ENCODE assay signal across 24 cellular contexts in the genomic region with DNA sequence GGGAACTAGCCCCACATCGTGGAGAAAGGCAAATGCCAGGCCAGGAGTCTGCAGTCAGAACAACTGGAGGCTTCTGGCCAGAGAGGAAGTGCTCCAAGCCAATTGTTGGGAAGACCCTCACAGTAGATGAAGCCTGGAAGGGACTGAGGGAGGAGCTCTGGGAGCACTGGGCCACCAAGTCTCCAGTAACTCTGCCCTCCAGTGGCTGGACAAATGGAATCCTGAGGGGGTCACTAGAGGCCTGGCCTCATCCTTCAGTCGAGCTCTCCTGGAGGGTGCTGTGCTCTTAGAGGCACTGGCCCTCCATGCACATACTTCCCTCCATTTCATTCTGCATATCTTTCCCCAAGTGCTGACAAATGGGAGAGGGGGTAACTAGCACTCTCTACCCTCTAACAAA.
DNase-seq lines count a peak whose midpoint lies in the region; TF ChIP-seq lines count a peak whose summit lies in the region.
"Had no signal": no experiment of that assay in that cellular context is flagged by ENCODE, and none has a peak within 500 bp of the region (broad histone marks: within the 10 kb centered on the region; RNA-seq: fewer than 3 reads in every experiment).

No MANE protein-coding gene starts in this region.

- H3K9ac ChIP-seq in fibroblast of lung (ENCODE audit: insufficient read depth, low read length): no peak overlapping the region
- no peak overlapping the region for H3K9ac ChIP-seq in smooth muscle cell (ENCODE audit: low read depth)

- DNase-seq in H7 (peak; percentile 47), WERI-Rb-1 (no peak), fibroblast of lung (ENCODE audit: low read depth in 2 of 2) (no peak), smooth muscle cell (lab: John Stamatoyannopoulos, UW; ENCODE audit: unreplicated experiment) (no peak), SW 1271 (lab: John Stamatoyannopoulos, UW) (no peak), medulla oblongata (ENCODE audit: extremely low spot score) (no peak)
- DNase-seq in activated CD4-positive, alpha-beta T cell treated with anti-CD3 and anti-CD28 coated beads, Interleukin-2, amount 10 ng/mL, durations not matched to agents 7 days and 5 days: no peak
- DNase-seq in activated CD4-positive, alpha-beta T cell treated with anti-CD3 and anti-CD28 coated beads, Interleukin-2, amount 50 U/mL, for 48 hours: no peak
- DNase-seq: activated CD4-positive, alpha-beta T cell treated with anti-CD3 and anti-CD28 coated beads for 48 hours; activated CD8-positive, alpha-beta memory T cell treated with anti-CD3 and anti-CD28 coated beads, Interleukin-2, amount 10 ng/mL, durations not matched to agents 7 days and 5 days; anterior cingulate cortex; C1 segment of cervical spinal cord; erythroblast; Kasumi-1; naive thymus-derived CD8-positive, alpha-beta T cell; NCI-H2081 treated with DMSO at 0.1 percent for 48 hours; NCI-H446 treated with DMSO at 0.1 percent for 48 hours; ovary; right cardiac atrium; SJCRH30; stomach; T-helper 17 cell had no signal

- WGBS in smooth muscle cell (ENCODE audit: low lambda C conversion rate): 88% methylated on average over 2 of the region's 2 CpGs

- no peaks in the 10 kb centered on the region for H3K36me3 Mint-ChIP-seq in activated CD4-positive, alpha-beta T cell treated with anti-CD3 and anti-CD28 coated beads, Interleukin-2, amount 10 ng/mL, durations not matched to agents 7 days and 5 days (ENCODE audit: low read depth)
- H3K36me3 Mint-ChIP-seq: activated CD8-positive, alpha-beta memory T cell treated with anti-CD3 and anti-CD28 coated beads, Interleukin-2, amount 10 ng/mL, durations not matched to agents 7 days and 5 days; activated naive CD4-positive, alpha-beta T cell treated with anti-CD3 and anti-CD28 coated beads, Interleukin-2, amount 50 U/mL, for 24 hours; naive thymus-derived CD8-positive, alpha-beta T cell had no signal

- no peak overlapping the region for H3K4me3 Mint-ChIP-seq in activated CD4-positive, alpha-beta T cell treated with anti-CD3 and anti-CD28 coated beads, Interleukin-2, amount 10 ng/mL, durations not matched to agents 7 days and 5 days
- H3K4me3 Mint-ChIP-seq: activated CD8-positive, alpha-beta memory T cell treated with anti-CD3 and anti-CD28 coated beads, Interleukin-2, amount 10 ng/mL, durations not matched to agents 7 days and 5 days; activated naive CD4-positive, alpha-beta T cell treated with anti-CD3 and anti-CD28 coated beads, Interleukin-2, amount 50 U/mL, for 24 hours; activated T-helper 1 cell treated with anti-CD3 and anti-CD28 coated beads, Interleukin-12 subunit alpha, Interleukin-12 subunit beta, Interleukin-2, Interleukin-4 antibody, amounts not matched to agents 30 ng/mL and 10 ng/mL and 1 ng/mL, durations not matched to agents 14 hours and 24 hours and 36 hours; naive thymus-derived CD8-positive, alpha-beta T cell; T-helper 17 cell had no signal

- H3K27ac ChIP-seq in WERI-Rb-1 (no peak overlapping the region), fibroblast of lung (ENCODE audit: insufficient read depth, low read length) (no peak overlapping the region), smooth muscle cell (ENCODE audit: low read depth) (peak overlapping the region; percentile 86)
- H3K27ac ChIP-seq: ovary, SJCRH30, stomach had no signal

- no peaks in the 10 kb centered on the region for H3K9me3 Mint-ChIP-seq in activated CD4-positive, alpha-beta T cell treated with anti-CD3 and anti-CD28 coated beads, Interleukin-2, amount 10 ng/mL, durations not matched to agents 7 days and 5 days
- H3K9me3 Mint-ChIP-seq: activated naive CD4-positive, alpha-beta T cell treated with anti-CD3 and anti-CD28 coated beads, Interleukin-2, amount 50 U/mL, for 24 hours; activated T-helper 1 cell treated with anti-CD3 and anti-CD28 coated beads, Interleukin-12 subunit alpha, Interleukin-12 subunit beta, Interleukin-2, Interleukin-4 antibody, amounts not matched to agents 30 ng/mL and 10 ng/mL and 1 ng/mL, durations not matched to agents 14 hours and 24 hours and 36 hours; naive thymus-derived CD8-positive, alpha-beta T cell had no signal

- peaks cover 41% of the 10 kb centered on the region for H3K4me1 ChIP-seq in fibroblast of lung (ENCODE audit: control insufficient read depth, extremely low read depth, insufficient read depth, low read length)
- H3K4me1 ChIP-seq in smooth muscle cell (ENCODE audit: low read depth): peaks cover 13% of the 10 kb centered on the region
- H3K4me1 ChIP-seq: SJCRH30 had no signal

- TF ChIP-seq CTCF in WERI-Rb-1 (IDR thresholded peaks at IDR 0.05; ENCODE audit: low read depth, low read length): peak; percentile 42; the same call in 1 of the 2 replicates
- no peak for TF ChIP-seq CTCF in fibroblast of lung (conservative IDR thresholded peaks at IDR 0.05 in 1 of 2, IDR thresholded peaks at IDR 0.05 in 1 of 2; ENCODE audit: low read depth in 1 of 2, low read length in 2 of 2)
- TF ChIP-seq CTCF in smooth muscle cell (IDR thresholded peaks at IDR 0.05; ENCODE audit: borderline replicate concordance, insufficient read depth, poor library complexity, severe bottlenecking): no peak

- H3K27me3 ChIP-seq in H7 (ENCODE audit: control insufficient read depth, insufficient read depth, low read length) (no peaks in the 10 kb centered on the region), WERI-Rb-1 (ENCODE audit: insufficient read depth, low read depth, severe bottlenecking) (no peaks in the 10 kb centered on the region), fibroblast of lung (ENCODE audit: control insufficient read depth, insufficient read depth, low read length) (no peaks in the 10 kb centered on the region), smooth muscle cell (ENCODE audit: low read depth) (no peaks in the 10 kb centered on the region)
- H3K27me3 ChIP-seq: ovary, SJCRH30, stomach had no signal

- H3K79me2 ChIP-seq in fibroblast of lung (ENCODE audit: control insufficient read depth, insufficient read depth, low read length) (peaks cover 35% of the 10 kb centered on the region), smooth muscle cell (ENCODE audit: low read depth) (no peaks in the 10 kb centered on the region)

- H3K36me3 ChIP-seq in H7 (replicated peaks; ENCODE audit: control insufficient read depth, insufficient read depth, low read length): no peaks in the 10 kb centered on the region
- no peaks in the 10 kb centered on the region for H3K36me3 ChIP-seq in WERI-Rb-1
- H3K36me3 ChIP-seq in fibroblast of lung (ENCODE audit: control insufficient read depth, insufficient read depth, low read length): peaks cover 17% of the 10 kb centered on the region
- H3K36me3 ChIP-seq in smooth muscle cell (ENCODE audit: low read depth): no peaks in the 10 kb centered on the region
- H3K36me3 ChIP-seq: ovary, SJCRH30, stomach had no signal

- CTCF ChIA-PET in activated CD4-positive, alpha-beta T cell treated with anti-CD3 and anti-CD28 coated beads, Interleukin-2, amount 10 ng/mL, durations not matched to agents 7 days and 5 days (lab: Charles Lee): no interaction called here

- no peaks in the 10 kb centered on the region for H3K9me3 ChIP-seq in WERI-Rb-1 (ENCODE audit: severe bottlenecking)
- no peaks in the 10 kb centered on the region for H3K9me3 ChIP-seq in fibroblast of lung (ENCODE audit: control insufficient read depth, insufficient read depth, low read depth, low read length)
- no peaks in the 10 kb centered on the region for H3K9me3 ChIP-seq in smooth muscle cell (replicated peaks; ENCODE audit: low read depth)
- H3K9me3 ChIP-seq: ovary, SJCRH30, stomach had no signal

- no peak overlapping the region for H3K4me3 ChIP-seq in H7 (ENCODE audit: insufficient read depth, low read depth, low read length)
- H3K4me3 ChIP-seq in WERI-Rb-1 (ENCODE audit: low read depth, low read length): no peak overlapping the region
- H3K4me3 ChIP-seq in fibroblast of lung (replicated peaks in 1 of 4; ENCODE audit: control extremely low read depth in 1 of 4, insufficient read depth in 1 of 4, low read depth in 3 of 4, low read length in 4 of 4): no peak overlapping the region
- H3K4me3 ChIP-seq in smooth muscle cell: no peak overlapping the region
- H3K4me3 ChIP-seq: ovary, SJCRH30, stomach had no signal

- no peaks in the 10 kb centered on the region for H3K4me1 Mint-ChIP-seq in activated CD4-positive, alpha-beta T cell treated with anti-CD3 and anti-CD28 coated beads, Interleukin-2, amount 10 ng/mL, durations not matched to agents 7 days and 5 days
- H3K4me1 Mint-ChIP-seq: activated CD8-positive, alpha-beta memory T cell treated with anti-CD3 and anti-CD28 coated beads, Interleukin-2, amount 10 ng/mL, durations not matched to agents 7 days and 5 days; activated naive CD4-positive, alpha-beta T cell treated with anti-CD3 and anti-CD28 coated beads, Interleukin-2, amount 50 U/mL, for 24 hours; T-helper 17 cell had no signal

- H2AFZ ChIP-seq in fibroblast of lung (ENCODE audit: low read length) (no peak overlapping the region), smooth muscle cell (ENCODE audit: low read depth) (no peak overlapping the region)

- peaks cover 6% of the 10 kb centered on the region for H3K27me3 Mint-ChIP-seq in activated CD4-positive, alpha-beta T cell treated with anti-CD3 and anti-CD28 coated beads, Interleukin-2, amount 10 ng/mL, durations not matched to agents 7 days and 5 days

- POLR2A ChIA-PET in activated CD4-positive, alpha-beta T cell treated with anti-CD3 and anti-CD28 coated beads, Interleukin-2, amount 10 ng/mL, durations not matched to agents 7 days and 5 days (lab: Charles Lee): no interaction called here

- H3K4me2 ChIP-seq in fibroblast of lung (ENCODE audit: extremely low read depth, insufficient read depth, low read length): peak overlapping the region; percentile 13
- H3K4me2 ChIP-seq in smooth muscle cell: peak overlapping the region; percentile 57

- H3F3A ChIP-seq in smooth muscle cell (ENCODE audit: low read depth): peaks cover 15% of the 10 kb centered on the region

- no peak overlapping the region for H3K27ac Mint-ChIP-seq in activated CD4-positive, alpha-beta T cell treated with anti-CD3 and anti-CD28 coated beads, Interleukin-2, amount 10 ng/mL, durations not matched to agents 7 days and 5 days
- H3K27ac Mint-ChIP-seq: activated CD8-positive, alpha-beta memory T cell treated with anti-CD3 and anti-CD28 coated beads, Interleukin-2, amount 10 ng/mL, durations not matched to agents 7 days and 5 days; activated T-helper 1 cell treated with anti-CD3 and anti-CD28 coated beads, Interleukin-12 subunit alpha, Interleukin-12 subunit beta, Interleukin-2, Interleukin-4 antibody, amounts not matched to agents 30 ng/mL and 10 ng/mL and 1 ng/mL, durations not matched to agents 14 hours and 24 hours and 36 hours; naive thymus-derived CD8-positive, alpha-beta T cell; T-helper 17 cell had no signal

- H4K20me1 ChIP-seq in fibroblast of lung (ENCODE audit: control insufficient read depth, extremely low read depth, insufficient read depth, low read length) (no peaks in the 10 kb centered on the region), smooth muscle cell (ENCODE audit: low read depth) (no peaks in the 10 kb centered on the region)
